Comparison of ENCODE assay signal across 8 cellular contexts in genomic region chr11:416051-416756, GRCh38. TPM values are rescaled to one million over a fixed set of nuclear protein-coding genes. Genes with fewer than 3 reads are reported as not detected.
DNase-seq lines count a peak whose midpoint lies in the region; ATAC-seq and TF ChIP-seq lines count a peak whose summit lies in the region.

No MANE protein-coding gene starts in this region.

- no peaks in the 10 kb centered on the region for H3K9me3 ChIP-seq in hepatocyte (ENCODE audit: low read depth)
- H3K9me3 ChIP-seq in skeletal muscle satellite cell (replicated peaks; ENCODE audit: low read length), result no peaks in the 10 kb centered on the region

- H3K4me3 ChIP-seq in hepatocyte, result peak overlapping the region; percentile 61
- H3K4me3 ChIP-seq in skeletal muscle satellite cell (ENCODE audit: low read length), result peak overlapping the region; percentile 65

- WGBS in hepatocyte (ENCODE audit: low lambda C conversion rate, missing lambda C conversion rate), result 29% methylated on average over 27 of the region's 45 CpGs

- ATAC-seq in GM19438 (IDR thresholded peaks at IDR 0.05; ENCODE audit: low read depth, unreplicated experiment) (peak; percentile 9), GM21825 (IDR thresholded peaks at IDR 0.05; ENCODE audit: unreplicated experiment) (no peak), GM21390 (IDR thresholded peaks at IDR 0.05; ENCODE audit: unreplicated experiment) (no peak)
- peak; percentile 10 for ATAC-seq in activated CD8-positive, alpha-beta T cell treated with anti-CD3 and anti-CD28 coated beads, Interleukin-2, amount 10 ng/mL, durations not matched to agents 7 days and 5 days

- H3K27me3 ChIP-seq in hepatocyte (peaks cover 6% of the 10 kb centered on the region), skeletal muscle satellite cell (ENCODE audit: control insufficient read depth, insufficient read depth, low read length) (peaks cover 37% of the 10 kb centered on the region)

- CTCF ChIA-PET in activated CD8-positive, alpha-beta T cell treated with anti-CD3 and anti-CD28 coated beads, Interleukin-2, amount 10 ng/mL, durations not matched to agents 7 days and 5 days (lab: Charles Lee), result interaction anchor here (1.0 to 5.4 kb wide), 5 partner anchors 10 to 166 kb away, joined by 3 to 60 read pairs (median 5); partner anchors contain the start of gene PTDSS2

- H3K79me2 ChIP-seq in hepatocyte, result peaks cover 21% of the 10 kb centered on the region

- peaks cover 4% of the 10 kb centered on the region for H3K4me1 ChIP-seq in hepatocyte (ENCODE audit: insufficient read depth)
- H3K4me1 ChIP-seq in skeletal muscle satellite cell (ENCODE audit: control insufficient read depth, insufficient read depth, low read length), result peaks cover 20% of the 10 kb centered on the region

- DNase-seq in activated CD8-positive, alpha-beta T cell treated with anti-CD3 and anti-CD28 coated beads, Interleukin-2, amount 10 ng/mL, durations not matched to agents 7 days and 5 days, result no peak
- DNase-seq in hepatocyte (ENCODE audit: low spot score) (no peak), AG08396 (ENCODE audit: low spot score) (no peak), CD1c-positive myeloid dendritic cell (ENCODE audit: extremely low spot score) (no peak)

- H2AFZ ChIP-seq in hepatocyte, result peak overlapping the region; percentile 66

- H3K4me2 ChIP-seq in hepatocyte (peak overlapping the region; percentile 98), skeletal muscle satellite cell (ENCODE audit: low read length) (peak overlapping the region; percentile 92)

- H3K4me3 Mint-ChIP-seq in activated CD8-positive, alpha-beta T cell treated with anti-CD3 and anti-CD28 coated beads, Interleukin-2, amount 10 ng/mL, durations not matched to agents 7 days and 5 days, result peak overlapping the region; percentile 97

- peak overlapping the region; percentile 93 for H3K27ac Mint-ChIP-seq in activated CD8-positive, alpha-beta T cell treated with anti-CD3 and anti-CD28 coated beads, Interleukin-2, amount 10 ng/mL, durations not matched to agents 7 days and 5 days

- H3K27me3 Mint-ChIP-seq in activated CD8-positive, alpha-beta T cell treated with anti-CD3 and anti-CD28 coated beads, Interleukin-2, amount 10 ng/mL, durations not matched to agents 7 days and 5 days (ENCODE audit: low read depth), result no peaks in the 10 kb centered on the region

- peak overlapping the region; percentile 92 for H3K27ac ChIP-seq in hepatocyte

- POLR2A ChIA-PET in activated CD8-positive, alpha-beta T cell treated with anti-CD3 and anti-CD28 coated beads, Interleukin-2, amount 10 ng/mL, durations not matched to agents 7 days and 5 days (lab: Charles Lee), result interaction anchor here (0.8 to 3.9 kb wide), 13 partner anchors 9 to 148 kb away, joined by 3 to 59 read pairs (median 5); partner anchors contain the start of genes PTDSS2 and RNH1

- TF ChIP-seq CTCF in hepatocyte (IDR thresholded peaks at IDR 0.05; ENCODE audit: poor library complexity), result no peak

- peaks cover 8% of the 10 kb centered on the region for H3K36me3 Mint-ChIP-seq in activated CD8-positive, alpha-beta T cell treated with anti-CD3 and anti-CD28 coated beads, Interleukin-2, amount 10 ng/mL, durations not matched to agents 7 days and 5 days (ENCODE audit: low read depth)

- H3K36me3 ChIP-seq in hepatocyte (replicated peaks; ENCODE audit: insufficient read depth, low read depth) (no peaks in the 10 kb centered on the region), skeletal muscle satellite cell (ENCODE audit: insufficient read depth, low read length) (no peaks in the 10 kb centered on the region)

- H3K9ac ChIP-seq in skeletal muscle satellite cell (ENCODE audit: low read depth, low read length), result peak overlapping the region; percentile 58

- no peaks in the 10 kb centered on the region for H3K9me2 ChIP-seq in hepatocyte (replicated peaks; ENCODE audit: insufficient read depth)

- H3K4me1 Mint-ChIP-seq in activated CD8-positive, alpha-beta T cell treated with anti-CD3 and anti-CD28 coated beads, Interleukin-2, amount 10 ng/mL, durations not matched to agents 7 days and 5 days (ENCODE audit: low read depth), result peaks cover 30% of the 10 kb centered on the region

- H3K9me3 Mint-ChIP-seq in activated CD8-positive, alpha-beta T cell treated with anti-CD3 and anti-CD28 coated beads, Interleukin-2, amount 10 ng/mL, durations not matched to agents 7 days and 5 days (ENCODE audit: insufficient read depth), result no peaks in the 10 kb centered on the region

- peaks cover 10% of the 10 kb centered on the region for H4K20me1 ChIP-seq in hepatocyte (ENCODE audit: insufficient read depth, poor library complexity, severe bottlenecking)

RNA-seq across cellular contexts. Expression of gene SIGIRR, which starts 1.4 kb away (rescaled TPM):
- total RNA-seq in activated CD8-positive, alpha-beta T cell treated with anti-CD3 and anti-CD28 coated beads, Interleukin-2, amount 10 ng/mL, durations not matched to agents 7 days and 5 days, result 100 to 1,000 TPM; 160 to 168 TPM
- 42.4 and 52.1 TPM in 2 replicates for total RNA-seq in hepatocyte
- polyA plus RNA-seq in hepatocyte, result 77.4 and 85.3 TPM in 2 replicates
- total RNA-seq in skeletal muscle satellite cell (2012; rRNA removed), result 19.0 and 28.9 TPM in 2 replicates

RNA-seq across cellular contexts. Expression of gene PKP3, which starts 22.2 kb away (rescaled TPM):
- under 1 TPM in 1 of 2 experiments, not detected in 1; 0.13 TPM for total RNA-seq in activated CD8-positive, alpha-beta T cell treated with anti-CD3 and anti-CD28 coated beads, Interleukin-2, amount 10 ng/mL, durations not matched to agents 7 days and 5 days
- total RNA-seq in hepatocyte, result 55.6 and 62.1 TPM in 2 replicates
- polyA plus RNA-seq in hepatocyte, result 89.5 and 91.3 TPM in 2 replicates
- 6.1 TPM in 2 replicates for total RNA-seq in skeletal muscle satellite cell (2012; rRNA removed)

RNA-seq across cellular contexts. Expression of gene ANO9, which starts 25.6 kb away (rescaled TPM):
- total RNA-seq in activated CD8-positive, alpha-beta T cell treated with anti-CD3 and anti-CD28 coated beads, Interleukin-2, amount 10 ng/mL, durations not matched to agents 7 days and 5 days, result 10 to 100 TPM; 72.6 to 78.9 TPM
- 19.5 and 21.2 TPM in 2 replicates for total RNA-seq in hepatocyte
- polyA plus RNA-seq in hepatocyte, result 34.9 and 35.7 TPM in 2 replicates
- not detected in 2 replicates for total RNA-seq in skeletal muscle satellite cell (2012; rRNA removed)

RNA-seq across cellular contexts. Expression of gene PTDSS2, which starts 33.9 kb away (rescaled TPM):
- total RNA-seq in activated CD8-positive, alpha-beta T cell treated with anti-CD3 and anti-CD28 coated beads, Interleukin-2, amount 10 ng/mL, durations not matched to agents 7 days and 5 days, result 10 to 100 TPM; 24.6 to 26.1 TPM
- 29.7 and 31.5 TPM in 2 replicates for total RNA-seq in hepatocyte
- 50.6 and 50.8 TPM in 2 replicates for polyA plus RNA-seq in hepatocyte
- 24.8 and 37.8 TPM in 2 replicates for total RNA-seq in skeletal muscle satellite cell (2012; rRNA removed)

RNA-seq across cellular contexts. Expression of gene B4GALNT4, which starts 46.9 kb away (rescaled TPM):
- under 1 TPM; 0.26 to 0.52 TPM for total RNA-seq in activated CD8-positive, alpha-beta T cell treated with anti-CD3 and anti-CD28 coated beads, Interleukin-2, amount 10 ng/mL, durations not matched to agents 7 days and 5 days
- 27.8 and 38.8 TPM in 2 replicates for total RNA-seq in hepatocyte
- polyA plus RNA-seq in hepatocyte, result 30.0 and 44.6 TPM in 2 replicates
- 1.0 and 2.6 TPM in 2 replicates for total RNA-seq in skeletal muscle satellite cell (2012; rRNA removed)

Comparison
In these comparisons a context has a peak if more than half of its experiments do, and no peak if none do; other contexts are left out.
1. ATAC-seq: peak in GM19438 (single experiment) and activated CD8-positive, alpha-beta T cell treated with anti-CD3 and anti-CD28 coated beads, Interleukin-2, amount 10 ng/mL, durations not matched to agents 7 days and 5 days (single experiment); none in GM21825 (single experiment) and GM21390 (single experiment).
2. RNA of gene PKP3, which starts 22.2 kb away (total RNA-seq): 55.6 to 62.1 TPM in hepatocyte; 0.13 TPM in activated CD8-positive, alpha-beta T cell treated with anti-CD3 and anti-CD28 coated beads, Interleukin-2, amount 10 ng/mL, durations not matched to agents 7 days and 5 days; every median in the first group is over 10 times any median in the second.